In the genomic region with DNA sequence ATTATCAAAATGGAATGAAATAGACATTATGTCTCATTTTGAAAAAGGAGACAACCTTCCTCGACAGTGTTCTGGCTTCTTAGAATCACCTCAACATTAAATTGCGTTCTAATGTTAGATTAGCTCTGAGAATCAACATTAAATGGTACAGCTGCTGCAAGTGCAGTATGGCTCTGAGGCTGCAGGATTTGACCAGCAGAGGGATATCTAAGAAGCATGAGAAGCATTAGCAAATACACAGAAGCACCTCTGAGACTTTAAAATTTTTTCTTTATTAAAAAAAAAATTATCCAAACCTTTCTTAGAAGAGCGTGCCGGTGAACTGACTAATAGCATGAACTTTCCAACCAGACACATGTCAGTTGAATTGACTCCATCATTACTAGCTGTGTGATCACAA, we compare ENCODE assay signal across 1 cellular context.
TF ChIP-seq lines count a peak whose summit lies in the region.

No MANE protein-coding gene starts in this region.

TF ChIP-seq in H1, 55 proteins besides CTCF, POLR2A, EP300 and RAD21 (continued from another document):
- no peak for TF ChIP-seq FOSL1 (IDR thresholded peaks at IDR 0.05; ENCODE audit: insufficient read depth, low read depth, low read length)
